ENCODE assay signal across 8 cellular contexts in genomic region chr1:19341201-19342076, GRCh38. TPM values are rescaled to one million over a fixed set of nuclear protein-coding genes. Genes with fewer than 3 reads are reported as not detected.
DNase-seq lines count a peak whose midpoint lies in the region; ATAC-seq and TF ChIP-seq lines count a peak whose summit lies in the region.

No MANE protein-coding gene starts in this region.

- no peaks in the 10 kb centered on the region for H3K4me1 ChIP-seq in CD8-positive, alpha-beta T cell (ENCODE audit: insufficient read depth, low read length)
- peaks cover 0 to 6% of the 10 kb centered on the region in 2 donors for H3K4me1 ChIP-seq in thyroid gland

- no peaks in the 10 kb centered on the region for H3K27me3 ChIP-seq in CD8-positive, alpha-beta T cell (ENCODE audit: insufficient read depth, low read length)
- H3K27me3 ChIP-seq in thyroid gland, result no peaks in the 10 kb centered on the region

- H3K9me3 ChIP-seq in CD8-positive, alpha-beta T cell (ENCODE audit: low read length), result no peaks in the 10 kb centered on the region
- H3K9me3 ChIP-seq in thyroid gland, result no peaks in the 10 kb centered on the region

- POLR2A ChIA-PET in CD8-positive, alpha-beta T cell (lab: Charles Lee), result interaction anchor here (1.1 kb wide), 1 partner anchor 65 kb away, joined by 3 read pairs; no protein-coding TSS in a partner anchor

- H3K27me3 Mint-ChIP-seq in CD8-positive, alpha-beta T cell (ENCODE audit: low read depth), result no peaks in the 10 kb centered on the region
- H3K27me3 Mint-ChIP-seq in osteocyte (ENCODE audit: unreplicated experiment), result no peaks in the 10 kb centered on the region

- peaks cover 54% of the 10 kb centered on the region for H3K36me3 ChIP-seq in CD8-positive, alpha-beta T cell (ENCODE audit: insufficient read depth, low read length)
- H3K36me3 ChIP-seq in thyroid gland, result peaks cover 29 to 42% of the 10 kb centered on the region in 2 donors

- TF ChIP-seq POLR2A in thyroid gland (IDR thresholded peaks at IDR 0.05), result no peak

- peaks cover 78% of the 10 kb centered on the region for H3K36me3 Mint-ChIP-seq in CD8-positive, alpha-beta T cell
- peaks cover 30% of the 10 kb centered on the region for H3K36me3 Mint-ChIP-seq in osteocyte (ENCODE audit: unreplicated experiment)

- intact Hi-C loops in CD8-positive, alpha-beta T cell (cut with DNase I, micrococcal nuclease), result loop anchor here in 1 of 2 experiments (1.0 kb wide), 1 partner anchor 31 kb away; no protein-coding TSS in a partner anchor
- intact Hi-C loops in thyroid gland (cut with DNase I), result loop anchor here (2.0 to 10.0 kb wide), 2 partner anchors 243 to 309 kb away; no protein-coding TSS in a partner anchor

- WGBS in thyroid gland, 2 donors, result 59 to 61% methylated on average over 21 to 24 of the region's 25 CpGs

- no peak overlapping the region for H3K4me3 Mint-ChIP-seq in CD8-positive, alpha-beta T cell
- no peak overlapping the region for H3K4me3 Mint-ChIP-seq in osteocyte (ENCODE audit: unreplicated experiment)

- H3K4me1 Mint-ChIP-seq in CD8-positive, alpha-beta T cell (ENCODE audit: low read depth), result peaks cover 6% of the 10 kb centered on the region
- H3K4me1 Mint-ChIP-seq in osteocyte (ENCODE audit: unreplicated experiment), result peaks cover 15% of the 10 kb centered on the region

- H3K27ac Mint-ChIP-seq in CD8-positive, alpha-beta T cell, result no peak overlapping the region
- H3K27ac Mint-ChIP-seq in osteocyte (ENCODE audit: unreplicated experiment), result peak overlapping the region; percentile 57

- peak; percentile 88 for TF ChIP-seq CTCF in CD8-positive, alpha-beta T cell (IDR thresholded peaks at IDR 0.05)
- TF ChIP-seq CTCF in osteocyte (IDR thresholded peaks at IDR 0.05) (peak; percentile 82), thyroid gland (IDR thresholded peaks at IDR 0.05) (peak; percentile 67 to 93 (median 80))

- DNase-seq in CD8-positive, alpha-beta T cell, result peak; percentile 55 to 79 (median 71)
- DNase-seq in HPDE6-E6E7 (ENCODE audit: extremely low spot score), result peak; percentile 73
- DNase-seq in SHP77 (lab: John Stamatoyannopoulos, UW), result peak; percentile 40 to 69
- DNase-seq in activated effector memory CD4-positive, alpha-beta T cell treated with anti-CD3 and anti-CD28 coated beads, Interleukin-2, amount 50 U/mL, for 16 hours, result peak; percentile 91
- peak; percentile 40 for DNase-seq in foreskin melanocyte
- peak; percentile 89 for DNase-seq in osteocyte (ENCODE audit: extremely low spot score, unreplicated experiment)
- peak; percentile 71 to 79 for DNase-seq in thyroid gland
- DNase-seq in DMS79 (lab: John Stamatoyannopoulos, UW), result no peak

- no peak overlapping the region for H3K27ac ChIP-seq in CD8-positive, alpha-beta T cell (ENCODE audit: low read depth, low read length)
- H3K27ac ChIP-seq in thyroid gland, result no peak overlapping the region

- no peak overlapping the region for H3K4me3 ChIP-seq in CD8-positive, alpha-beta T cell (ENCODE audit: low read depth, low read length)
- H3K4me3 ChIP-seq in thyroid gland (replicated peaks in 1 of 3), result no peak overlapping the region

- H3K9me3 Mint-ChIP-seq in CD8-positive, alpha-beta T cell, result no peaks in the 10 kb centered on the region
- no peaks in the 10 kb centered on the region for H3K9me3 Mint-ChIP-seq in osteocyte (ENCODE audit: unreplicated experiment)

- ATAC-seq in CD8-positive, alpha-beta T cell, result peak; percentile 94

- CTCF ChIA-PET in CD8-positive, alpha-beta T cell (lab: Charles Lee), result interaction anchor here (0.8 to 7.8 kb wide), 16 partner anchors 8 to 341 kb away, joined by 3 to 40 read pairs (median 3); no protein-coding TSS in a partner anchor

RNA-seq across cellular contexts. Expression of gene SLC66A1, which starts 29.3 kb away (rescaled TPM):
- 1 to 10 TPM; 1.3 to 2.1 TPM for total RNA-seq in CD8-positive, alpha-beta T cell
- total RNA-seq in osteocyte (25.8 and 29.0 TPM in 2 replicates), thyroid gland (10 to 100 TPM; 17.6 to 24.6 (median 17.8) TPM)

RNA-seq across cellular contexts. Expression of gene AKR7A2, which starts 29.5 kb away (rescaled TPM):
- 1 to 10 TPM; 7.9 to 8.1 TPM for total RNA-seq in CD8-positive, alpha-beta T cell
- total RNA-seq in osteocyte, result 67.8 and 72.4 TPM in 2 replicates
- 100 to 1,000 TPM in 2 of 4 donors, 10 to 100 TPM in 2; 70.8 to 136 (median 110) TPM for total RNA-seq in thyroid gland

RNA-seq across cellular contexts. Expression of gene AKR7A3, which starts 52.9 kb away (rescaled TPM):
- total RNA-seq in CD8-positive, alpha-beta T cell, result 1 to 10 TPM; 1.2 to 1.6 TPM
- total RNA-seq in osteocyte (1.5 and 2.1 TPM in 2 replicates), thyroid gland (1 to 10 TPM; 1.8 to 3.5 (median 2.3) TPM)
